In the genomic region with DNA sequence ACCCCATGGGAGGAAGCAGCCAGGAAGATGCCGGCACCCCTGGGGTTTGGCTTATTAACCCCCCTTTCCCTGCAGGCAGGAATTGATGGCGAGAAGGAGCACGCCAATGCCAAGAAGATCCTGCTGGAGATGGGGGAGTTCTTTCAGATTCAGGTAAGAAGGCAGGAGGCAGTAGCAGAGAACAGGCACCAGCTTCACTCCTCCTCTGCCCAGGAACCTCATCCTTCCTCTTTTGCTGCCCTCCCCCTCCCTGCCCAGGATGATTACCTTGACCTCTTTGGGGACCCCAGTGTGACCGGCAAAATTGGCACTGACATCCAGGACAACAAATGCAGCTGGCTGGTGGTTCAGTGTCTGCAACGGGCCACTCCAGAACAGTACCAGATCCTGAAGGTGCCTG, we compare ENCODE assay signal across 22 cellular contexts. TPM values are rescaled to one million over a fixed set of nuclear protein-coding genes. Genes with fewer than 3 reads are reported as not detected.
DNase-seq lines count a peak whose midpoint lies in the region; ATAC-seq, FAIRE-seq and TF ChIP-seq lines count a peak whose summit lies in the region.
"Had no signal": no experiment of that assay in that cellular context is flagged by ENCODE, and none has a peak within 500 bp of the region (broad histone marks: within the 10 kb centered on the region; RNA-seq: fewer than 3 reads in every experiment).

No MANE protein-coding gene starts in this region.

- CTCF ChIA-PET in Calu3 (lab: Charles Lee) = no interaction called here
- CTCF ChIA-PET in endothelial cell of umbilical vein (lab: Charles Lee) = interaction anchor here (7.2 kb wide), 1 partner anchor 69 kb away, joined by 115 read pairs; no protein-coding TSS in a partner anchor

- no peak for FAIRE-seq in endothelial cell of umbilical vein (lab: Jason Lieb, UNC)
- FAIRE-seq: frontal cortex, GM12891 had no signal

- H3K36me3 Mint-ChIP-seq in Calu3 (ENCODE audit: insufficient read depth, unreplicated experiment) = peaks cover 90% of the 10 kb centered on the region

- H3K27ac ChIP-seq in RWPE2 (ENCODE audit: poor library complexity, severe bottlenecking) (peak overlapping the region; percentile 83), endothelial cell of umbilical vein (ENCODE audit: insufficient read depth, low read depth, low read length) (no peak overlapping the region), subcutaneous abdominal adipose tissue (ENCODE audit: low read depth, low read length) (peak overlapping the region; percentile 62)
- H3K27ac ChIP-seq: epithelial cell of prostate, SJCRH30 had no signal

- no peaks in the 10 kb centered on the region for H3K4me1 ChIP-seq in RWPE2 (ENCODE audit: insufficient read depth, poor library complexity, severe bottlenecking)
- peaks cover 34% of the 10 kb centered on the region for H3K4me1 ChIP-seq in endothelial cell of umbilical vein (ENCODE audit: control insufficient read depth, extremely low read depth, insufficient read depth, low read length)
- H3K4me1 ChIP-seq in subcutaneous abdominal adipose tissue (ENCODE audit: control insufficient read depth in 5 of 5, insufficient read depth in 5 of 5, low read length in 5 of 5) = peaks cover 12 to 41% (median 34%) of the 10 kb centered on the region in 5 donors
- H3K4me1 ChIP-seq: SJCRH30 had no signal

- no peaks in the 10 kb centered on the region for H3K9me3 Mint-ChIP-seq in Calu3 (ENCODE audit: low read depth, unreplicated experiment)

- H3K36me3 ChIP-seq in RWPE2 (ENCODE audit: low read depth) (peaks cover 59% of the 10 kb centered on the region), endothelial cell of umbilical vein (ENCODE audit: control insufficient read depth in 2 of 2, extremely low read depth in 1 of 2, insufficient read depth in 2 of 2, low read length in 2 of 2) (peaks cover 23% of the 10 kb centered on the region in 2 experiments), subcutaneous abdominal adipose tissue (ENCODE audit: control insufficient read depth in 5 of 5, insufficient read depth in 5 of 5, low read length in 5 of 5) (peaks cover 0 to 26% (median 16%) of the 10 kb centered on the region in 5 donors)
- H3K36me3 ChIP-seq: uterus had no signal

- H4K20me1 ChIP-seq in endothelial cell of umbilical vein (replicated peaks; ENCODE audit: control insufficient read depth, extremely low read depth, insufficient read depth, low read length) = no peaks in the 10 kb centered on the region

- H3K4me2 ChIP-seq in endothelial cell of umbilical vein (ENCODE audit: insufficient read depth, low read length) = no peak overlapping the region

- BruUV-seq in Calu3 (replicated peaks; lab: Mats Ljungman, UMichigan) (no TSS peak), endothelial cell of umbilical vein (replicated peaks; lab: Mats Ljungman, UMichigan) (no TSS peak)

- H3K9ac ChIP-seq in endothelial cell of umbilical vein (replicated peaks; ENCODE audit: extremely low read depth, insufficient read depth, low read length) = no peak overlapping the region
- no peak overlapping the region for H3K9ac ChIP-seq in subcutaneous abdominal adipose tissue (ENCODE audit: low read length in 5 of 5)

- TF ChIP-seq CTCF in Calu3 (IDR thresholded peaks at IDR 0.05; ENCODE audit: unreplicated experiment) (no peak), RWPE2 (IDR thresholded peaks at IDR 0.05; ENCODE audit: poor library complexity, severe bottlenecking) (no peak), endothelial cell of umbilical vein (IDR thresholded peaks at IDR 0.05; ENCODE audit: extremely low read depth in 1 of 2, insufficient read depth in 1 of 2, low read depth in 1 of 2, low read length in 2 of 2) (no peak)

- H3K27me3 ChIP-seq in RWPE2 (ENCODE audit: insufficient read depth, poor library complexity, severe bottlenecking) (no peaks in the 10 kb centered on the region), endothelial cell of umbilical vein (ENCODE audit: control insufficient read depth in 2 of 2, insufficient read depth in 2 of 2, low read length in 2 of 2) (no peaks in the 10 kb centered on the region), subcutaneous abdominal adipose tissue (ENCODE audit: control insufficient read depth in 5 of 5, insufficient read depth in 4 of 5, low read length in 5 of 5) (no peaks in the 10 kb centered on the region)
- H3K27me3 ChIP-seq: BE2C, SJCRH30, uterus had no signal

- H3K4me3 Mint-ChIP-seq in Calu3 (ENCODE audit: low read depth, unreplicated experiment) = no peak overlapping the region

- peak; percentile 35 for TF ChIP-seq POLR2A in endothelial cell of umbilical vein (IDR thresholded peaks at IDR 0.05; ENCODE audit: low read depth, low read length)

- H3K4me1 Mint-ChIP-seq in Calu3 (ENCODE audit: low read depth, unreplicated experiment) = peaks cover 32% of the 10 kb centered on the region

- ATAC-seq in RWPE2 (ENCODE audit: low read depth) (no peak), GM21447 (IDR thresholded peaks at IDR 0.05; ENCODE audit: unreplicated experiment) (no peak), GM21576 (IDR thresholded peaks at IDR 0.05; ENCODE audit: unreplicated experiment) (no peak)
- ATAC-seq: left colon had no signal

- H3K79me2 ChIP-seq in endothelial cell of umbilical vein (ENCODE audit: control insufficient read depth, insufficient read depth, low read length) = peaks cover 5% of the 10 kb centered on the region

- POLR2A ChIA-PET in endothelial cell of umbilical vein (lab: Charles Lee) = no interaction called here

- H3K27me3 Mint-ChIP-seq in Calu3 (ENCODE audit: unreplicated experiment) = no peaks in the 10 kb centered on the region

- intact Hi-C loops in Calu3 (cut with micrococcal nuclease; ENCODE audit: unreplicated experiment) = no loop called here
- intact Hi-C loops in endothelial cell of umbilical vein (cut with micrococcal nuclease) = no loop called here

- peak overlapping the region; percentile 79 for H3K27ac Mint-ChIP-seq in Calu3 (ENCODE audit: unreplicated experiment)

- dilution Hi-C loops in endothelial cell of umbilical vein (cut with MboI; ENCODE audit: extremely low pct_ligation_motif_present, low sequenced_read_pairs) = no loop called here

- H3K9me1 ChIP-seq in endothelial cell of umbilical vein (replicated peaks; ENCODE audit: control insufficient read depth, extremely low read depth, insufficient read depth, low read length) = no peaks in the 10 kb centered on the region

- H2AFZ ChIP-seq in endothelial cell of umbilical vein (ENCODE audit: low read depth, low read length) = no peak overlapping the region

- H3K9me3 ChIP-seq in RWPE2 (ENCODE audit: severe bottlenecking) (no peaks in the 10 kb centered on the region), endothelial cell of umbilical vein (replicated peaks; ENCODE audit: control insufficient read depth, insufficient read depth, low read length) (no peaks in the 10 kb centered on the region), subcutaneous abdominal adipose tissue (ENCODE audit: control insufficient read depth in 5 of 5, low read length in 5 of 5) (no peaks in the 10 kb centered on the region)
- H3K9me3 ChIP-seq: BE2C, SJCRH30, uterus had no signal

- H3K4me3 ChIP-seq in RWPE2 (ENCODE audit: severe bottlenecking) (no peak overlapping the region), endothelial cell of umbilical vein (replicated peaks in 1 of 3; ENCODE audit: insufficient read depth in 1 of 3, low read depth in 1 of 3, low read length in 3 of 3) (no peak overlapping the region), subcutaneous abdominal adipose tissue (ENCODE audit: low read depth in 1 of 5, low read length in 5 of 5) (no peak overlapping the region)
- H3K4me3 ChIP-seq: SJCRH30 had no signal

- DNase-seq in Calu3 = no peak
- DNase-seq in RWPE2 (ENCODE audit: low spot score) = no peak
- no peak for DNase-seq in endothelial cell of umbilical vein (ENCODE audit: low read depth, low spot score)
- DNase-seq in RKO (ENCODE audit: low spot score) = no peak
- DNase-seq: activated CD4-positive, alpha-beta T cell treated with anti-CD3 and anti-CD28 coated beads for 4 hours; activated naive CD4-positive, alpha-beta T cell treated with Interleukin-2 at 50 U/mL for 16 hours; BE2C; Karpas-422; left colon; NCI-H1092; NCI-H2081; NCI-H526; SJCRH30; stimulated activated CD4-positive, alpha-beta T cell treated with anti-CD3 and anti-CD28 coated beads, Interleukin-2, amount 100 ng/mL, for 24 hours; uterus had no signal

RNA-seq across cellular contexts. Expression of a gene that starts 1.2 kb away (rescaled TPM):
- 48.4 and 49.0 TPM in 2 replicates for total RNA-seq in Calu3 (2022)
- total RNA-seq in endothelial cell of umbilical vein = 40.3 and 42.4 TPM in 2 replicates
- 46.6 and 63.3 TPM in 2 replicates for polyA plus RNA-seq in endothelial cell of umbilical vein
- polyA plus RNA-seq in endothelial cell of umbilical vein (2011; cell fraction: cytosol; rRNA removed) = 29.3 and 36.9 TPM in 2 replicates
- polyA plus RNA-seq in endothelial cell of umbilical vein (2011; cell fraction: nucleus; rRNA removed) = 80.2 and 87.8 TPM in 2 replicates
- polyA plus RNA-seq in endothelial cell of umbilical vein (2012) = 31.1 and 31.4 TPM in 2 replicates
- polyA minus RNA-seq in endothelial cell of umbilical vein = 22.0 and 25.6 TPM in 2 replicates
- polyA minus RNA-seq in endothelial cell of umbilical vein (2011; cell fraction: cytosol; rRNA and poly(A)+ RNA removed) = 40.5 TPM
- polyA minus RNA-seq in endothelial cell of umbilical vein (2011; cell fraction: nucleus; rRNA and poly(A)+ RNA removed) = 12.3 and 16.7 TPM in 2 replicates

RNA-seq across cellular contexts. Expression of a gene that starts 10.9 kb away (rescaled TPM):
- 329 and 410 TPM in 2 replicates for total RNA-seq in Calu3 (2022)
- 630 and 670 TPM in 2 replicates for total RNA-seq in endothelial cell of umbilical vein
- polyA plus RNA-seq in endothelial cell of umbilical vein = 508 and 646 TPM in 2 replicates
- polyA plus RNA-seq in endothelial cell of umbilical vein (2011; cell fraction: cytosol; rRNA removed) = 568 and 670 TPM in 2 replicates
- polyA plus RNA-seq in endothelial cell of umbilical vein (2011; cell fraction: nucleus; rRNA removed) = 704 and 769 TPM in 2 replicates
- 262 and 386 TPM in 2 replicates for polyA plus RNA-seq in endothelial cell of umbilical vein (2012)
- 391 and 440 TPM in 2 replicates for polyA minus RNA-seq in endothelial cell of umbilical vein
- polyA minus RNA-seq in endothelial cell of umbilical vein (2011; cell fraction: cytosol; rRNA and poly(A)+ RNA removed) = 172 TPM
- polyA minus RNA-seq in endothelial cell of umbilical vein (2011; cell fraction: nucleus; rRNA and poly(A)+ RNA removed) = 124 and 150 TPM in 2 replicates

RNA-seq across cellular contexts. Expression of a gene that starts 18.3 kb away (rescaled TPM):
- total RNA-seq in Calu3 (2022) = not detected in 2 replicates
- not detected in 2 replicates for total RNA-seq in endothelial cell of umbilical vein
- 0.03 TPM in 1 of 2 replicates, not detected in the other for polyA plus RNA-seq in endothelial cell of umbilical vein
- 0.03 TPM in 1 of 2 replicates, not detected in the other for polyA plus RNA-seq in endothelial cell of umbilical vein (2011; cell fraction: cytosol; rRNA removed)
- 0.06 TPM in 1 of 2 replicates, not detected in the other for polyA plus RNA-seq in endothelial cell of umbilical vein (2011; cell fraction: nucleus; rRNA removed)
- not detected in 2 replicates for polyA plus RNA-seq in endothelial cell of umbilical vein (2012)
- polyA minus RNA-seq in endothelial cell of umbilical vein = 0.38 and 0.92 TPM in 2 replicates
- polyA minus RNA-seq in endothelial cell of umbilical vein (2011; cell fraction: cytosol; rRNA and poly(A)+ RNA removed) = not detected
- not detected in 2 replicates for polyA minus RNA-seq in endothelial cell of umbilical vein (2011; cell fraction: nucleus; rRNA and poly(A)+ RNA removed)
- total RNA-seq: frontal cortex, osteocyte had no signal

RNA-seq across cellular contexts. Expression of a gene that starts 42.3 kb away (rescaled TPM):
- 11.8 and 19.6 TPM in 2 replicates for total RNA-seq in Calu3 (2022)
- total RNA-seq in endothelial cell of umbilical vein = 1.8 and 3.3 TPM in 2 replicates
- polyA plus RNA-seq in endothelial cell of umbilical vein = 4.1 and 4.6 TPM in 2 replicates
- 1.3 and 2.7 TPM in 2 replicates for polyA plus RNA-seq in endothelial cell of umbilical vein (2011; cell fraction: cytosol; rRNA removed)
- polyA plus RNA-seq in endothelial cell of umbilical vein (2011; cell fraction: nucleus; rRNA removed) = 19.7 and 30.1 TPM in 2 replicates
- polyA plus RNA-seq in endothelial cell of umbilical vein (2012) = 1.5 and 1.6 TPM in 2 replicates
- 2.8 and 4.9 TPM in 2 replicates for polyA minus RNA-seq in endothelial cell of umbilical vein
- 4.5 TPM for polyA minus RNA-seq in endothelial cell of umbilical vein (2011; cell fraction: cytosol; rRNA and poly(A)+ RNA removed)
- 3.3 and 3.5 TPM in 2 replicates for polyA minus RNA-seq in endothelial cell of umbilical vein (2011; cell fraction: nucleus; rRNA and poly(A)+ RNA removed)

RNA-seq across cellular contexts. Expression of a gene that starts 46.2 kb away (rescaled TPM):
- total RNA-seq in Calu3 (2022) = 78.5 and 79.4 TPM in 2 replicates
- total RNA-seq in endothelial cell of umbilical vein = 61.7 and 69.1 TPM in 2 replicates
- polyA plus RNA-seq in endothelial cell of umbilical vein = 80.9 and 84.8 TPM in 2 replicates
- 24.4 and 27.0 TPM in 2 replicates for polyA plus RNA-seq in endothelial cell of umbilical vein (2011; cell fraction: cytosol; rRNA removed)
- polyA plus RNA-seq in endothelial cell of umbilical vein (2011; cell fraction: nucleus; rRNA removed) = 560 and 582 TPM in 2 replicates
- 32.4 and 34.0 TPM in 2 replicates for polyA plus RNA-seq in endothelial cell of umbilical vein (2012)
- 83.6 and 98.2 TPM in 2 replicates for polyA minus RNA-seq in endothelial cell of umbilical vein
- polyA minus RNA-seq in endothelial cell of umbilical vein (2011; cell fraction: cytosol; rRNA and poly(A)+ RNA removed) = 24.1 TPM
- 100 and 109 TPM in 2 replicates for polyA minus RNA-seq in endothelial cell of umbilical vein (2011; cell fraction: nucleus; rRNA and poly(A)+ RNA removed)
